8 cellular contexts compared by ENCODE assay signal in the genomic region with DNA sequence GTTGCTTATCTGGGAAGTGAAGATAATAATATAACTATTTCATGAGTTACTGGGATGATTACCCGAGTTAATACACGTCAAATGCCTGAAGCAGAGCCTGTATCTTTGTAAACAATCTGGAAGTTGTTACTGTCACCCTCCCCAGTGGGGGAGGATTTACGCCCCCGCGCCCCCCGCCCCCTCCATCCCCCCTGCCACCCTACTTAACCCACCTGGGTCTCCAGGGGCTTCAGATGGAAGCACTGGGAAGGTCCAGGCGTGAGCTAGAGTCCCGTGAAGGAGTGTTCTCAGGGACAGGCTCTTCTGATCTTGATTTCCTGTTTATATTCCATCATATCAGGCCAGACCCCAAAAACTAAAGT. TPM values are rescaled to one million over a fixed set of nuclear protein-coding genes. Genes with fewer than 3 reads are reported as not detected.
DNase-seq lines count a peak whose midpoint lies in the region; ATAC-seq and TF ChIP-seq lines count a peak whose summit lies in the region.

No MANE protein-coding gene starts in this region.

- no peaks in the 10 kb centered on the region for H3K27me3 Mint-ChIP-seq in progenitor cell of endocrine pancreas

- BruUV-seq in OCI-LY7 (replicated peaks; lab: Mats Ljungman, UMichigan) = no TSS peak

- peak overlapping the region; percentile 97 for H3K27ac Mint-ChIP-seq in progenitor cell of endocrine pancreas

- DNase-seq in OCI-LY7 (ENCODE audit: low spot score) (peak; percentile 16), epithelial cell of esophagus (ENCODE audit: low read depth) (no peak), progenitor cell of endocrine pancreas (ENCODE audit: low spot score, unreplicated experiment) (no peak), GM03348 (ENCODE audit: low spot score) (no peak), left colon (no peak)
- no peak for DNase-seq in activated CD8-positive, alpha-beta memory T cell treated with anti-CD3 and anti-CD28 coated beads for 24 hours

- no peaks in the 10 kb centered on the region for H3K9me2 ChIP-seq in OCI-LY7 (ENCODE audit: insufficient read depth, low read length)

- peaks cover 5% of the 10 kb centered on the region; the same call in 1 of the 2 replicates for H4K20me1 ChIP-seq in OCI-LY7 (ENCODE audit: insufficient read depth, low read length)

- peak overlapping the region; percentile 96 for H3K4me3 Mint-ChIP-seq in progenitor cell of endocrine pancreas (ENCODE audit: low read depth)

- peak overlapping the region; percentile 82 for H3K4me3 ChIP-seq in OCI-LY7 (ENCODE audit: low read depth, low read length, poor library complexity, severe bottlenecking)
- peak overlapping the region; percentile 65 for H3K4me3 ChIP-seq in epithelial cell of esophagus (ENCODE audit: low read length)

- peak overlapping the region; percentile 60 for H3K27ac ChIP-seq in OCI-LY7 (ENCODE audit: low read depth, low read length, poor library complexity, severe bottlenecking)

- peak overlapping the region; percentile 61 for H3K4me2 ChIP-seq in OCI-LY7 (ENCODE audit: low read length)

- H3K36me3 Mint-ChIP-seq in progenitor cell of endocrine pancreas (ENCODE audit: insufficient read depth) = peaks cover 3% of the 10 kb centered on the region

- H3K9me3 Mint-ChIP-seq in progenitor cell of endocrine pancreas (ENCODE audit: low read depth) = peaks cover 4% of the 10 kb centered on the region

- no peaks in the 10 kb centered on the region for H3K36me3 ChIP-seq in ES-I3 (ENCODE audit: insufficient read depth, low read length)
- H3K36me3 ChIP-seq in OCI-LY7 (ENCODE audit: insufficient read depth, low read length) = peaks cover 22% of the 10 kb centered on the region

- peak overlapping the region; percentile 95 for H3K9ac ChIP-seq in ES-I3 (ENCODE audit: low read depth, low read length)

- intact Hi-C loops in OCI-LY7 (cut with micrococcal nuclease; ENCODE audit: unreplicated experiment) = no loop called here
- intact Hi-C loops in left colon (cut with DNase I, micrococcal nuclease) = no loop called here

- TF ChIP-seq CTCF in OCI-LY7 (conservative IDR thresholded peaks at IDR 0.05; ENCODE audit: low read length) (no peak), epithelial cell of esophagus (IDR thresholded peaks at IDR 0.05; ENCODE audit: insufficient read depth, low read depth, low read length, missing control alignments) (no peak), progenitor cell of endocrine pancreas (IDR thresholded peaks at IDR 0.05; ENCODE audit: unreplicated experiment) (no peak)

- POLR2A ChIA-PET in OCI-LY7 (lab: Charles Lee) = interaction anchor here (1.1 to 1.6 kb wide), 3 partner anchors 11 to 121 kb away, joined by 4 to 5 read pairs (median 4); partner anchors contain the start of gene SAR1A

- peak overlapping the region; percentile 62; the same call in 1 of the 2 replicates for H2AFZ ChIP-seq in OCI-LY7 (ENCODE audit: low read length)

- peaks cover 42% of the 10 kb centered on the region for H3K79me2 ChIP-seq in OCI-LY7 (ENCODE audit: insufficient read depth, low read depth, low read length)

- H3K4me1 ChIP-seq in ES-I3 (ENCODE audit: insufficient read depth, low read length) (peaks cover 5% of the 10 kb centered on the region), OCI-LY7 (ENCODE audit: insufficient read depth, low read length, poor library complexity, severe bottlenecking) (peaks cover 31% of the 10 kb centered on the region)

- no peak for ATAC-seq in HG02884 (IDR thresholded peaks at IDR 0.05; ENCODE audit: unreplicated experiment)
- ATAC-seq in left colon = no peak

- H3K4me1 Mint-ChIP-seq in progenitor cell of endocrine pancreas (ENCODE audit: low read depth) = peaks cover 20% of the 10 kb centered on the region

- no peaks in the 10 kb centered on the region; the same call in 1 of the 2 replicates for H3K9me3 ChIP-seq in ES-I3 (ENCODE audit: control insufficient read depth, insufficient read depth, low read length)
- H3K9me3 ChIP-seq in OCI-LY7 (ENCODE audit: low read length) = no peaks in the 10 kb centered on the region

- CTCF ChIA-PET in OCI-LY7 (lab: Charles Lee; ENCODE audit: unreplicated experiment) = interaction anchor here (0.9 kb wide), 1 partner anchor 12 kb away, joined by 3 read pairs; no protein-coding TSS in a partner anchor

RNA-seq across cellular contexts. Expression of gene PPA1, which starts 0.7 kb away (rescaled TPM):
- total RNA-seq in OCI-LY7 (2014; rRNA removed; shearing (Covaris generic)) = 215 and 221 TPM in 2 replicates
- total RNA-seq in OCI-LY7 (2022) (223 and 231 TPM in 2 replicates), progenitor cell of endocrine pancreas (119 and 128 TPM in 2 replicates), left colon (100 to 1,000 TPM; 137 to 168 TPM)

RNA-seq across cellular contexts. Expression of gene NPFFR1, which starts 49.9 kb away (rescaled TPM):
- not detected in 2 replicates for total RNA-seq in OCI-LY7 (2014; rRNA removed; shearing (Covaris generic))
- not detected in 2 replicates for total RNA-seq in OCI-LY7 (2022)
- total RNA-seq in progenitor cell of endocrine pancreas = not detected in 2 replicates
- total RNA-seq in left colon = under 1 TPM; 0.03 to 0.15 TPM
